Comparison of ENCODE assay signal across 10 cellular contexts in genomic region chr15:71448688-71449114, GRCh38.
DNase-seq lines count a peak whose midpoint lies in the region; ATAC-seq and TF ChIP-seq lines count a peak whose summit lies in the region.
"Had no signal": no experiment of that assay in that cellular context is flagged by ENCODE, and none has a peak within 500 bp of the region (broad histone marks: within the 10 kb centered on the region; RNA-seq: fewer than 3 reads in every experiment).

No MANE protein-coding gene starts in this region.

- H3K36me3 ChIP-seq in H7 (replicated peaks; ENCODE audit: control insufficient read depth, insufficient read depth, low read length) (no peaks in the 10 kb centered on the region), aorta (ENCODE audit: control insufficient read depth in 1 of 2, insufficient read depth in 2 of 2, low read length in 1 of 2) (peaks cover 0 to 5% of the 10 kb centered on the region in 2 donors)

- TF ChIP-seq CTCF in AG10803 (conservative IDR thresholded peaks at IDR 0.05; ENCODE audit: low read length), result peak; percentile 97

- TF ChIP-seq POLR2A in GM18505 (IDR thresholded peaks at IDR 0.05; ENCODE audit: borderline replicate concordance, extremely low read depth, insufficient read depth, insufficient read length), result no peak

- no peak overlapping the region for H3K27ac ChIP-seq in aorta (ENCODE audit: low read depth in 1 of 2, low read length in 2 of 2)

- H3K27me3 ChIP-seq in H7 (ENCODE audit: control insufficient read depth, insufficient read depth, low read length) (no peaks in the 10 kb centered on the region), aorta (ENCODE audit: control insufficient read depth in 1 of 2, insufficient read depth in 2 of 2, low read length in 1 of 2) (no peaks in the 10 kb centered on the region)

- DNase-seq in AG10803 (ENCODE audit: low read depth) (peak; percentile 58), H7 (peak; percentile 43), NCI-H526 treated with DMSO at 0.1 percent for 48 hours (lab: John Stamatoyannopoulos, UW) (peak; percentile 70), cerebellar cortex (ENCODE audit: low spot score) (peak; percentile 56), left lobe of liver (ENCODE audit: low spot score) (no peak), aorta (no peak)
- DNase-seq: stimulated activated naive B cell treated with anti-CD40 and anti-IgM and Interleukin-4, amounts not matched to agents 10 μg/mL and 1 μg/mL and 100 μg/mL, for 72 hours had no signal

- H3K4me3 ChIP-seq in AG10803 (ENCODE audit: low read length) (no peak overlapping the region), H7 (ENCODE audit: insufficient read depth, low read depth, low read length) (no peak overlapping the region), aorta (ENCODE audit: low read length in 2 of 2) (no peak overlapping the region)

- no peaks in the 10 kb centered on the region for H3K9me3 ChIP-seq in aorta (ENCODE audit: control insufficient read depth, low read length)

- ATAC-seq in left lobe of liver (peak; percentile 84), aorta (ENCODE audit: low FRiP score) (peak; percentile 80), GM18505 (IDR thresholded peaks at IDR 0.05; ENCODE audit: unreplicated experiment) (no peak), HG03469 (IDR thresholded peaks at IDR 0.05; ENCODE audit: unreplicated experiment) (no peak)
- ATAC-seq: effector memory CD8-positive, alpha-beta T cell had no signal

- 77 to 82% methylated on average over 2 of the region's 2 CpGs for WGBS in aorta, 2 donors

- H3K4me1 ChIP-seq in aorta (ENCODE audit: control insufficient read depth in 1 of 2, insufficient read depth in 2 of 2, low read length in 2 of 2), result peaks cover 0 to 5% of the 10 kb centered on the region in 2 donors

- intact Hi-C loops in aorta (cut with DNase I), result loop anchor here (2.0 to 10.0 kb wide), 6 partner anchors 204 to 474 kb away; no protein-coding TSS in a partner anchor

Comparison
In these comparisons a context has a peak if more than half of its experiments do, and no peak if none do; other contexts are left out.
1. DNase-seq: peak in AG10803 (single experiment), H7 (single experiment), NCI-H526 treated with DMSO at 0.1 percent for 48 hours (single experiment) and cerebellar cortex (single experiment); none in left lobe of liver (single experiment) and aorta (0 of 2).
2. ATAC-seq: peak in left lobe of liver (single experiment) and aorta (single experiment); none in GM18505 (single experiment) and HG03469 (single experiment).